In the genomic region with DNA sequence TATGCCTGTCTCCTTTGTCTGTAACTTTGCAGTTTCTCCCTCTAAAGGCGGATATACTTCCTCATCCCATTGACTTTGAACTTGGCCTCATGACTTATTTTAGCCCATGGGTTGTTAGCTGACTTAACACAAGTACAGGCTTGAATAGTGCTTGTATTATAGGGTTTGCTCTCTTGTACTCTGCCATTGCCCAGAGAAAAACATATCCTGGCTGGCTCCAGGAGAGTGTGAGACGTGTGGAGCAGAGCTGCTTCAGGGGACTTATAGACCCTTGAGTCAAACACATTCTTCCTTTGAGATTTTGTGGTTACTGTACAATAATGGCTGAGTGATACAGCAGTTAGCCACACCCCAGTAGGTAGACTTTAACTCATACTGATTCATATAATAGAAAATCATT, we compare ENCODE assay signal across 16 cellular contexts.
A peak's percentile ranks its signal among the peaks of the same experiment; 100 is the strongest.
DNase-seq lines count a peak whose midpoint lies in the region; ATAC-seq and TF ChIP-seq lines count a peak whose summit lies in the region.
"Had no signal": no experiment of that assay in that cellular context is flagged by ENCODE, and none has a peak within 500 bp of the region (broad histone marks: within the 10 kb centered on the region; RNA-seq: fewer than 3 reads in every experiment).

No MANE protein-coding gene starts in this region.

- intact Hi-C loops in activated CD4-positive, alpha-beta memory T cell treated with anti-CD3 and anti-CD28 coated beads for 36 hours (cut with micrococcal nuclease), result loop anchor here (1.0 to 5.0 kb wide), 4 partner anchors 125 to 951 kb away; no protein-coding TSS in a partner anchor

- 88 to 100% methylated on average over 1 to 2 of the region's 2 CpGs for WGBS in gastroesophageal sphincter (ENCODE audit: low coverage in 1 of 2), 2 donors

- H3K4me3 ChIP-seq in SU-DHL-6 (ENCODE audit: insufficient read depth, low read length, poor library complexity, severe bottlenecking), result no peak overlapping the region
- no peak overlapping the region for H3K4me3 ChIP-seq in gastroesophageal sphincter

- TF ChIP-seq CTCF in SU-DHL-6 (IDR thresholded peaks at IDR 0.05; ENCODE audit: insufficient read depth, low read length, poor library complexity, severe bottlenecking) (no peak), gastroesophageal sphincter (IDR thresholded peaks at IDR 0.05) (no peak)

- no peak for TF ChIP-seq POLR2A in gastroesophageal sphincter (IDR thresholded peaks at IDR 0.05)

- H3K36me3 ChIP-seq in SU-DHL-6 (ENCODE audit: low read length) (no peaks in the 10 kb centered on the region), gastroesophageal sphincter (no peaks in the 10 kb centered on the region)

- H3K27ac ChIP-seq in SU-DHL-6 (ENCODE audit: low read depth, low read length) (no peak overlapping the region), gastroesophageal sphincter (no peak overlapping the region)

- no peak for TF ChIP-seq EP300 in gastroesophageal sphincter (IDR thresholded peaks at IDR 0.05)

- H3K27me3 ChIP-seq in SU-DHL-6 (ENCODE audit: low read length), result no peaks in the 10 kb centered on the region
- H3K27me3 ChIP-seq in gastroesophageal sphincter, result no peaks in the 10 kb centered on the region

- no peak overlapping the region for H3K4me3 Mint-ChIP-seq in activated CD4-positive, alpha-beta memory T cell treated with anti-CD3 and anti-CD28 coated beads for 36 hours
- no peak overlapping the region for H3K4me3 Mint-ChIP-seq in activated CD4-positive, alpha-beta memory T cell treated with anti-CD3 and anti-CD28 coated beads, Interleukin-2, amount 10 ng/mL, durations not matched to agents 7 days and 5 days

- ATAC-seq in gastroesophageal sphincter, result peak; percentile 14
- peak; percentile 37 for ATAC-seq in stimulated activated naive CD8-positive, alpha-beta T cell treated with anti-CD3 and anti-CD28 coated beads, Interleukin-15, Interleukin-2, amounts not matched to agents 100 U/mL and 50 U/mL, for 24 hours
- ATAC-seq in GM21390 (IDR thresholded peaks at IDR 0.05; ENCODE audit: unreplicated experiment), result no peak
- no peak for ATAC-seq in HG02623 (IDR thresholded peaks at IDR 0.05; ENCODE audit: unreplicated experiment)
- ATAC-seq in HG02610 (IDR thresholded peaks at IDR 0.05; ENCODE audit: unreplicated experiment), result no peak

- H3K9me3 Mint-ChIP-seq in activated CD4-positive, alpha-beta memory T cell treated with anti-CD3 and anti-CD28 coated beads for 36 hours, result no peaks in the 10 kb centered on the region
- no peaks in the 10 kb centered on the region for H3K9me3 Mint-ChIP-seq in activated CD4-positive, alpha-beta memory T cell treated with anti-CD3 and anti-CD28 coated beads, Interleukin-2, amount 10 ng/mL, durations not matched to agents 7 days and 5 days

- peak overlapping the region; percentile 78 for H2AFZ ChIP-seq in SU-DHL-6 (ENCODE audit: low read depth, low read length, severe bottlenecking)

- H3K9ac ChIP-seq in SU-DHL-6 (ENCODE audit: low read length), result no peak overlapping the region

- H3K9me2 ChIP-seq in SU-DHL-6 (replicated peaks; ENCODE audit: insufficient read depth, low read length), result no peaks in the 10 kb centered on the region

- POLR2A ChIA-PET in activated CD4-positive, alpha-beta memory T cell treated with anti-CD3 and anti-CD28 coated beads for 36 hours (lab: Charles Lee), result interaction anchor here (1.4 to 2.4 kb wide), 3 partner anchors 64 to 126 kb away, joined by 5 to 15 read pairs (median 9); no protein-coding TSS in a partner anchor
- POLR2A ChIA-PET in activated CD4-positive, alpha-beta memory T cell treated with anti-CD3 and anti-CD28 coated beads, Interleukin-2, amount 10 ng/mL, durations not matched to agents 7 days and 5 days (lab: Charles Lee), result interaction anchor here (0.8 to 4.7 kb wide), 3 partner anchors 11 to 123 kb away, joined by 3 to 65 read pairs (median 21); a partner anchor contains a TSS

- H3K9me3 ChIP-seq in SU-DHL-6 (ENCODE audit: insufficient read depth, low read length), result no peaks in the 10 kb centered on the region
- no peaks in the 10 kb centered on the region for H3K9me3 ChIP-seq in gastroesophageal sphincter

- no peak overlapping the region for H3K4me2 ChIP-seq in SU-DHL-6 (ENCODE audit: low read depth, low read length, poor library complexity, severe bottlenecking)

- peak overlapping the region; percentile 35 for H3K27ac Mint-ChIP-seq in activated CD4-positive, alpha-beta memory T cell treated with anti-CD3 and anti-CD28 coated beads for 36 hours
- H3K27ac Mint-ChIP-seq in activated CD4-positive, alpha-beta memory T cell treated with anti-CD3 and anti-CD28 coated beads, Interleukin-2, amount 10 ng/mL, durations not matched to agents 7 days and 5 days, result no peak overlapping the region

- no peaks in the 10 kb centered on the region for H3K27me3 Mint-ChIP-seq in activated CD4-positive, alpha-beta memory T cell treated with anti-CD3 and anti-CD28 coated beads for 36 hours
- no peaks in the 10 kb centered on the region for H3K27me3 Mint-ChIP-seq in activated CD4-positive, alpha-beta memory T cell treated with anti-CD3 and anti-CD28 coated beads, Interleukin-2, amount 10 ng/mL, durations not matched to agents 7 days and 5 days

- no peak for DNase-seq in activated CD4-positive, alpha-beta memory T cell treated with anti-CD3 and anti-CD28 coated beads for 36 hours
- no peak for DNase-seq in activated CD4-positive, alpha-beta memory T cell treated with anti-CD3 and anti-CD28 coated beads, Interleukin-2, amount 10 ng/mL, durations not matched to agents 7 days and 5 days
- DNase-seq in stimulated activated naive CD8-positive, alpha-beta T cell treated with anti-CD3 and anti-CD28 coated beads, Interleukin-15, Interleukin-2, amounts not matched to agents 100 U/mL and 50 U/mL, for 24 hours, result no peak
- DNase-seq: activated CD4-positive, alpha-beta T cell treated with anti-CD3 and anti-CD28 coated beads for 1 hour; activated gamma-delta T cell treated with Interleukin-2 at 50 U/mL for 16 hours; DMS79; left cardiac atrium; MV-4-11; NCI-H510A treated with DMSO at 0.1 percent for 48 hours; SIG-M5; stimulated activated CD4-positive, alpha-beta T cell treated with anti-CD3 and anti-CD28 coated beads, Interleukin-2, amount 100 ng/mL, for 48 hours had no signal

- peaks cover 56% of the 10 kb centered on the region for H3K4me1 Mint-ChIP-seq in activated CD4-positive, alpha-beta memory T cell treated with anti-CD3 and anti-CD28 coated beads for 36 hours (ENCODE audit: low read depth)
- H3K4me1 Mint-ChIP-seq in activated CD4-positive, alpha-beta memory T cell treated with anti-CD3 and anti-CD28 coated beads, Interleukin-2, amount 10 ng/mL, durations not matched to agents 7 days and 5 days, result peaks cover 52% of the 10 kb centered on the region

- peaks cover 2 to 32% (median 16%) of the 10 kb centered on the region in 3 donors for H3K4me1 ChIP-seq in gastroesophageal sphincter

- no peaks in the 10 kb centered on the region for H3K36me3 Mint-ChIP-seq in activated CD4-positive, alpha-beta memory T cell treated with anti-CD3 and anti-CD28 coated beads for 36 hours
- H3K36me3 Mint-ChIP-seq in activated CD4-positive, alpha-beta memory T cell treated with anti-CD3 and anti-CD28 coated beads, Interleukin-2, amount 10 ng/mL, durations not matched to agents 7 days and 5 days (ENCODE audit: low read depth), result peaks cover 3% of the 10 kb centered on the region

- H3K79me2 ChIP-seq in SU-DHL-6 (ENCODE audit: insufficient read depth, low read length), result no peaks in the 10 kb centered on the region

- no peaks in the 10 kb centered on the region for H4K20me1 ChIP-seq in SU-DHL-6 (ENCODE audit: low read depth, low read length)

- CTCF ChIA-PET in activated CD4-positive, alpha-beta memory T cell treated with anti-CD3 and anti-CD28 coated beads for 36 hours (lab: Charles Lee), result interaction anchor here (0.8 kb wide), 1 partner anchor 246 kb away, joined by 3 read pairs; no protein-coding TSS in a partner anchor
- CTCF ChIA-PET in activated CD4-positive, alpha-beta memory T cell treated with anti-CD3 and anti-CD28 coated beads, Interleukin-2, amount 10 ng/mL, durations not matched to agents 7 days and 5 days (lab: Charles Lee), result interaction anchor here (1.5 to 2.3 kb wide), 4 partner anchors 63 to 243 kb away, joined by 3 to 9 read pairs (median 6); no protein-coding TSS in a partner anchor

- H3F3A ChIP-seq in SU-DHL-6 (ENCODE audit: insufficient read depth), result no peaks in the 10 kb centered on the region; the same call in 1 of the 2 replicates

Comparison
In these comparisons a context has a peak if more than half of its experiments do, and no peak if none do; other contexts are left out.
1. ATAC-seq: peak in gastroesophageal sphincter (single experiment) and stimulated activated naive CD8-positive, alpha-beta T cell treated with anti-CD3 and anti-CD28 coated beads, Interleukin-15, Interleukin-2, amounts not matched to agents 100 U/mL and 50 U/mL, for 24 hours (single experiment); none in GM21390 (single experiment), HG02623 (single experiment) and HG02610 (single experiment).